ENCODE assay signal across 14 cellular contexts in genomic region chr2:207252416-207252815, GRCh38.
"Had no signal": no experiment of that assay in that cellular context is flagged by ENCODE, and none has a peak within 500 bp of the region (broad histone marks: within the 10 kb centered on the region; RNA-seq: fewer than 3 reads in every experiment).

No MANE protein-coding gene starts in this region.

- H3K36me3 ChIP-seq: adrenal gland, heart left ventricle, neutrophil, thyroid gland, WERI-Rb-1 had no signal

- H3K36me3 Mint-ChIP-seq: activated CD8-positive, alpha-beta memory T cell treated with anti-CD3 and anti-CD28 coated beads, Interleukin-2, amount 10 ng/mL, durations not matched to agents 7 days and 5 days; immature natural killer cell; natural killer cell had no signal

- H3K27ac Mint-ChIP-seq: activated CD8-positive, alpha-beta memory T cell treated with anti-CD3 and anti-CD28 coated beads, Interleukin-2, amount 10 ng/mL, durations not matched to agents 7 days and 5 days; natural killer cell had no signal

- H2AFZ ChIP-seq: parathyroid adenoma had no signal

- DNase-seq: activated CD4-positive, alpha-beta T cell treated with anti-CD3 and anti-CD28 coated beads for 1 hour; activated effector memory CD4-positive, alpha-beta T cell treated with anti-CD3 and anti-CD28 coated beads, Interleukin-2, amount 50 U/mL, for 16 hours; activated naive CD4-positive, alpha-beta T cell treated with anti-CD3 and anti-CD28 coated beads, Interleukin-2, amount 50 U/mL, for 16 hours; foreskin melanocyte; heart left ventricle; immature natural killer cell; natural killer cell; stimulated activated naive CD4-positive, alpha-beta T cell treated with Interleukin-2 at 50 U/mL for 16 hours; thyroid gland had no signal

- H3K4me1 ChIP-seq: adrenal gland, parathyroid adenoma, thyroid gland had no signal

- H3K9ac ChIP-seq: parathyroid adenoma had no signal

- H3K9me3 ChIP-seq: adrenal gland, heart left ventricle, neutrophil, thyroid gland had no signal

- H3K79me2 ChIP-seq: parathyroid adenoma had no signal

- H3K27me3 ChIP-seq: adrenal gland, heart left ventricle, neutrophil, thyroid gland had no signal

- H3K27ac ChIP-seq: adrenal gland, heart left ventricle, neutrophil, parathyroid adenoma, thyroid gland, WERI-Rb-1 had no signal

- H3K4me3 Mint-ChIP-seq: activated CD8-positive, alpha-beta memory T cell treated with anti-CD3 and anti-CD28 coated beads, Interleukin-2, amount 10 ng/mL, durations not matched to agents 7 days and 5 days; immature natural killer cell; natural killer cell had no signal

- ATAC-seq: heart left ventricle, natural killer cell had no signal

- H3K4me1 Mint-ChIP-seq: immature natural killer cell, natural killer cell had no signal

- H3K4me3 ChIP-seq: adrenal gland, heart left ventricle, thyroid gland had no signal
